8 cellular contexts compared by ENCODE assay signal in the genomic region with DNA sequence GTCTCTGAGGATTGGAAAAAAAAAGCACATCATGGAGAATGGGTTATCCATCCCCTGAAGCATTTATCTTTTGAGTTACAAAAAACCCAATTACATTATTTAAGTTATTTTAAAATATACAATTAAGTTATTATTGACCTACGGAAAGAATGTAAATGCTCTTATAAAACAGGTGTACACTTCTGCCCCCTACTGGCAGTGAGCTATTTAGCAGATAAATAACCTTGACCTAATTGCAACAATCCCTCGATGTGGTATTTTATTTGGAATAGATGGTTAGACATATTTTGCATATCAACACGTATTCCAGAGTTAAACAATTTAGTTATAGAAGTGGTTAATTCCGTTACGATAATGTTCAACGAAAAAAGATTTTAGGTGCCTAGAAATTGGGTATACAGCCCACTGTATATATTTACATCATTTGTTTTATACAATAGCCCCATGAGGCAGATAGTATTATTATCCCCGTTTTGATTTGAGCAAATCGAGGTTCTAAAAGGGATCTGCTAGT. TPM values are rescaled to one million over a fixed set of nuclear protein-coding genes. Genes with fewer than 3 reads are reported as not detected.
A peak's percentile ranks its signal among the peaks of the same experiment; 100 is the strongest.
DNase-seq lines count a peak whose midpoint lies in the region; ATAC-seq and TF ChIP-seq lines count a peak whose summit lies in the region.

No MANE protein-coding gene starts in this region.

- H3K4me3 ChIP-seq in brain microvascular endothelial cell (ENCODE audit: low read depth, low read length), result no peak overlapping the region

- DNase-seq in COLO668 (lab: John Stamatoyannopoulos, UW; ENCODE audit: unreplicated experiment), result peak; percentile 48
- peak; percentile 22 for DNase-seq in NCI-H345 (lab: John Stamatoyannopoulos, UW)
- DNase-seq in brain microvascular endothelial cell, result peak; percentile 79
- peak; percentile 78 to 80 for DNase-seq in lung microvascular endothelial cell (ENCODE audit: low read depth in 2 of 2)
- DNase-seq in ureter (ENCODE audit: low spot score), result no peak

- no peaks in the 10 kb centered on the region for H3K36me3 ChIP-seq in brain microvascular endothelial cell (replicated peaks)

- in situ Hi-C loops in brain microvascular endothelial cell (cut with HindIII; ENCODE audit: low pct_ligation_motif_present, low sequenced_read_pairs), result no loop called here

- peak; percentile 50 for ATAC-seq in GM19351 (IDR thresholded peaks at IDR 0.05; ENCODE audit: unreplicated experiment)
- no peak for ATAC-seq in HG02642 (IDR thresholded peaks at IDR 0.05; ENCODE audit: poor library complexity, unreplicated experiment)
- ATAC-seq in HG03045 (IDR thresholded peaks at IDR 0.05; ENCODE audit: unreplicated experiment), result no peak

- TF ChIP-seq CTCF in brain microvascular endothelial cell (IDR thresholded peaks at IDR 0.05; ENCODE audit: low read depth, low read length, missing control alignments), result peak; percentile 58

- no peaks in the 10 kb centered on the region for H3K27me3 ChIP-seq in brain microvascular endothelial cell (replicated peaks)

- peak overlapping the region; percentile 96 for H3K27ac ChIP-seq in brain microvascular endothelial cell

RNA-seq across cellular contexts. Expression of gene DAW1, which starts 9.1 kb away (rescaled TPM):
- total RNA-seq in lung microvascular endothelial cell, result 0.20 and 0.22 TPM in 2 replicates
- not detected for total RNA-seq in ureter

RNA-seq across cellular contexts. Expression of gene CCL20, which starts 48.6 kb away (rescaled TPM):
- total RNA-seq in lung microvascular endothelial cell (0.60 and 2.8 TPM in 2 replicates), ureter (2.3 TPM)
